ENCODE assay signal across 1 cellular context in the genomic region with DNA sequence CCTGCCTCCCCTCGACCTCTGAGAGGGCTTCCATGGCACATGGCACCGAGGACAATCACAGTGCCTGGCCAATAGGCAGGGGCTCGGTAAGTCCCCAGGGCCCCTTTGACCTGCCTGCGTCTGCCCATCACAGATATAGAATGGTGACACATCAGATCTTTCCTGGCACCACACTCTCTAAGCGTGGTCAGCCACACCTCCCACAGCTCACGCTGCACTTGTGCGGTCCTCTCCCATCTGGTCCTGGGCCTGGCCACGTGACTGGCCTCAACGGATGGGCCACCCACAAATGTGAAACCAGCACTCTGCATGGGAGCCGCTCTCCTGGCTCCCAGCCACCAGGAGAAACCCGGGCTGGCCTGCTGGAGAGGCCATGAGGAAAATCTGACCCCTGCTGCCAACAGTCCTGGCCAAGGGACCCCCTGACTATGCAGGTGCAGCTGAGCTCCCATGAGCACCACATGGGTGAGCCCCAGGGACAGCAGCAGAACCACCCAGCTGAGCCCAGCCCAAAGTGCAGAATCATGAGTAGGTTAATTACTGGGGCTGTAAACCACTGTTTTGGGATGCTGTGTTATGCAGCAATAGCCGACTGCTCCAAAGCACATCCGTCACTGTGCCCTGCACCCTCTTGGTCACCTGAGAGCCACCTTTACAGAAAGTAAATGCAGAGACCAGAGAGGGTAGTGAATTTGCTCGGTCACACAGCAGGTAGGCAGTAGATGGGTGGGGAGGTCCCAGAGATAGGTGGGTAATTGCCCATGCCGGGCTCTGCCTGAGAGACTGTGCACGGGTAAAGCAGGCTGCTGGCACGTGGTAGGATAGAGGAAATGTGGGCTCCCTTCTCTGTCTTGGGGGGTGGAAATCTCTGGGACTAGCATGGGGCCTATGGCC.
TF ChIP-seq lines count a peak whose summit lies in the region.

No MANE protein-coding gene starts in this region.

TF ChIP-seq in K562, 482 proteins besides CTCF, POLR2A, EP300 and RAD21 (continues in another document):
- no peak for TF ChIP-seq SOX6 (IDR thresholded peaks at IDR 0.05)
- no peak for TF ChIP-seq MCM3 (IDR thresholded peaks at IDR 0.05)
- TF ChIP-seq GATA2 (CRISPR knock-in tag; IDR thresholded peaks at IDR 0.05), result no peak
- TF ChIP-seq FUS (optimal IDR thresholded peaks at IDR 0.05; ENCODE audit: low read depth, low read length), result no peak
- TF ChIP-seq, protein P1, sequence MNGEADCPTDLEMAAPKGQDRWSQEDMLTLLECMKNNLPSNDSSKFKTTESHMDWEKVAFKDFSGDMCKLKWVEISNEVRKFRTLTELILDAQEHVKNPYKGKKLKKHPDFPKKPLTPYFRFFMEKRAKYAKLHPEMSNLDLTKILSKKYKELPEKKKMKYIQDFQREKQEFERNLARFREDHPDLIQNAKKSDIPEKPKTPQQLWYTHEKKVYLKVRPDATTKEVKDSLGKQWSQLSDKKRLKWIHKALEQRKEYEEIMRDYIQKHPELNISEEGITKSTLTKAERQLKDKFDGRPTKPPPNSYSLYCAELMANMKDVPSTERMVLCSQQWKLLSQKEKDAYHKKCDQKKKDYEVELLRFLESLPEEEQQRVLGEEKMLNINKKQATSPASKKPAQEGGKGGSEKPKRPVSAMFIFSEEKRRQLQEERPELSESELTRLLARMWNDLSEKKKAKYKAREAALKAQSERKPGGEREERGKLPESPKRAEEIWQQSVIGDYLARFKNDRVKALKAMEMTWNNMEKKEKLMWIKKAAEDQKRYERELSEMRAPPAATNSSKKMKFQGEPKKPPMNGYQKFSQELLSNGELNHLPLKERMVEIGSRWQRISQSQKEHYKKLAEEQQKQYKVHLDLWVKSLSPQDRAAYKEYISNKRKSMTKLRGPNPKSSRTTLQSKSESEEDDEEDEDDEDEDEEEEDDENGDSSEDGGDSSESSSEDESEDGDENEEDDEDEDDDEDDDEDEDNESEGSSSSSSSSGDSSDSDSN (IDR thresholded peaks at IDR 0.05; ENCODE audit: borderline replicate concordance in 1 of 2, low read depth in 2 of 2, low read length in 2 of 2), result no peak
- peak; percentile 46 for TF ChIP-seq L3MBTL2 (IDR thresholded peaks at IDR 0.05)
- TF ChIP-seq MCM2 (IDR thresholded peaks at IDR 0.05; ENCODE audit: low read depth), result no peak
- no peak for TF ChIP-seq PHB2 (IDR thresholded peaks at IDR 0.05; ENCODE audit: low read depth)
- peak; percentile 80 for TF ChIP-seq BHLHE40 (IDR thresholded peaks at IDR 0.05; ENCODE audit: low read length)
- no peak for TF ChIP-seq SMAD1 (IDR thresholded peaks at IDR 0.05; ENCODE audit: low read depth, low read length, partially characterized antibody)
- TF ChIP-seq MAZ (CRISPR knock-in tag; conservative IDR thresholded peaks at IDR 0.05 in 1 of 2, IDR thresholded peaks at IDR 0.05 in 1 of 2), result 0 out of 4 replicates have a peak, but pooled peaks of 1 of the 2 experiments have one; percentile 14
- peak; percentile 85; the same call in 1 of the 2 replicates for TF ChIP-seq BCOR (IDR thresholded peaks at IDR 0.05)
- TF ChIP-seq, protein P2, sequence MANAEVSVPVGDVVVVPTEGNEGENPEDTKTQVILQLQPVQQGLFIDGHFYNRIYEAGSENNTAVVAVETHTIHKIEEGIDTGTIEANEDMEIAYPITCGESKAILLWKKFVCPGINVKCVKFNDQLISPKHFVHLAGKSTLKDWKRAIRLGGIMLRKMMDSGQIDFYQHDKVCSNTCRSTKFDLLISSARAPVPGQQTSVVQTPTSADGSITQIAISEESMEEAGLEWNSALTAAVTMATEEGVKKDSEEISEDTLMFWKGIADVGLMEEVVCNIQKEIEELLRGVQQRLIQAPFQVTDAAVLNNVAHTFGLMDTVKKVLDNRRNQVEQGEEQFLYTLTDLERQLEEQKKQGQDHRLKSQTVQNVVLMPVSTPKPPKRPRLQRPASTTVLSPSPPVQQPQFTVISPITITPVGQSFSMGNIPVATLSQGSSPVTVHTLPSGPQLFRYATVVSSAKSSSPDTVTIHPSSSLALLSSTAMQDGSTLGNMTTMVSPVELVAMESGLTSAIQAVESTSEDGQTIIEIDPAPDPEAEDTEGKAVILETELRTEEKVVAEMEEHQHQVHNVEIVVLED (CRISPR knock-in tag; IDR thresholded peaks at IDR 0.05), result no peak
- TF ChIP-seq MYNN (IDR thresholded peaks at IDR 0.05), result peak; percentile 12; the same call in 1 of the 2 replicates
- TF ChIP-seq MYNN (CRISPR knock-in tag; IDR thresholded peaks at IDR 0.05), result no peak
- TF ChIP-seq CBX3 (IDR thresholded peaks at IDR 0.05; ENCODE audit: borderline replicate concordance in 1 of 2, low read length in 2 of 2), result no peak
- no peak for TF ChIP-seq NCOA1 (IDR thresholded peaks at IDR 0.05; ENCODE audit: low read depth)
- TF ChIP-seq NR0B1 (IDR thresholded peaks at IDR 0.05; ENCODE audit: partially characterized antibody), result no peak
- no peak for TF ChIP-seq ZNF280B (CRISPR knock-in tag; IDR thresholded peaks at IDR 0.05)
- TF ChIP-seq TFE3 (CRISPR knock-in tag; IDR thresholded peaks at IDR 0.05), result peak; percentile 42; the same call in 1 of the 2 replicates
- peak; percentile 55 for TF ChIP-seq CBFA2T2 (conservative IDR thresholded peaks at IDR 0.05)
- peak; percentile 46 for TF ChIP-seq ZFP36 (IDR thresholded peaks at IDR 0.05; ENCODE audit: low read depth, low read length, partially characterized antibody)
- TF ChIP-seq ZNF165 (CRISPR knock-in tag; IDR thresholded peaks at IDR 0.05; ENCODE audit: borderline replicate concordance), result no peak
- no peak for TF ChIP-seq XRCC3 (IDR thresholded peaks at IDR 0.05)
- TF ChIP-seq, protein P3, sequence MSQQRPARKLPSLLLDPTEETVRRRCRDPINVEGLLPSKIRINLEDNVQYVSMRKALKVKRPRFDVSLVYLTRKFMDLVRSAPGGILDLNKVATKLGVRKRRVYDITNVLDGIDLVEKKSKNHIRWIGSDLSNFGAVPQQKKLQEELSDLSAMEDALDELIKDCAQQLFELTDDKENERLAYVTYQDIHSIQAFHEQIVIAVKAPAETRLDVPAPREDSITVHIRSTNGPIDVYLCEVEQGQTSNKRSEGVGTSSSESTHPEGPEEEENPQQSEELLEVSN (IDR thresholded peaks at IDR 0.05; ENCODE audit: borderline replicate concordance in 1 of 2, extremely low read depth in 1 of 2, insufficient read depth in 1 of 2, insufficient read length in 1 of 2, low read depth in 1 of 2, low read length in 1 of 2, poor library complexity in 1 of 2, severe bottlenecking in 1 of 2), result peak in 1 of 2 experiments; percentile 29
- no peak for TF ChIP-seq BRF2 (IDR thresholded peaks at IDR 0.05; ENCODE audit: borderline replicate concordance, insufficient read depth, insufficient read length)
- no peak for TF ChIP-seq FOXK2 (conservative IDR thresholded peaks at IDR 0.05 in 1 of 2, IDR thresholded peaks at IDR 0.05 in 1 of 2; ENCODE audit: low read depth in 2 of 2)
- peak; percentile 81 for TF ChIP-seq MAX (CRISPR knock-in tag; IDR thresholded peaks at IDR 0.05)
- peak; percentile 27; the same call in 1 of the 2 replicates for TF ChIP-seq POLR2G (IDR thresholded peaks at IDR 0.05; ENCODE audit: low read depth, low read length)
- no peak for TF ChIP-seq ZNF184 (CRISPR knock-in tag; IDR thresholded peaks at IDR 0.05)
- 0 out of 2 replicates have a peak, but pooled peaks have one; percentile 21 for TF ChIP-seq MYC (IDR thresholded peaks at IDR 0.05; ENCODE audit: low read depth, low read length)
- TF ChIP-seq MYC (CRISPR knock-in tag; IDR thresholded peaks at IDR 0.05; ENCODE audit: borderline replicate concordance, low read depth), result no peak
- TF ChIP-seq, protein P4, sequence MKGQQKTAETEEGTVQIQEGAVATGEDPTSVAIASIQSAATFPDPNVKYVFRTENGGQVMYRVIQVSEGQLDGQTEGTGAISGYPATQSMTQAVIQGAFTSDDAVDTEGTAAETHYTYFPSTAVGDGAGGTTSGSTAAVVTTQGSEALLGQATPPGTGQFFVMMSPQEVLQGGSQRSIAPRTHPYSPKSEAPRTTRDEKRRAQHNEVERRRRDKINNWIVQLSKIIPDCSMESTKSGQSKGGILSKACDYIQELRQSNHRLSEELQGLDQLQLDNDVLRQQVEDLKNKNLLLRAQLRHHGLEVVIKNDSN (CRISPR knock-in tag; IDR thresholded peaks at IDR 0.05), result peak; percentile 93
- peak; percentile 82 for TF ChIP-seq USF2 (CRISPR knock-in tag; IDR thresholded peaks at IDR 0.05)
- TF ChIP-seq ZBTB1 (CRISPR knock-in tag; IDR thresholded peaks at IDR 0.05; ENCODE audit: borderline replicate concordance, low read depth), result peak; percentile 58; the same call in 1 of the 2 replicates
- TF ChIP-seq KAT2B (IDR thresholded peaks at IDR 0.05; ENCODE audit: low read depth, low read length), result no peak
- TF ChIP-seq SUPT5H (IDR thresholded peaks at IDR 0.05), result no peak
- TF ChIP-seq TOE1 (IDR thresholded peaks at IDR 0.05; ENCODE audit: borderline replicate concordance), result peak; percentile 39; the same call in 1 of the 2 replicates
- no peak for TF ChIP-seq TOE1 (CRISPR knock-in tag; IDR thresholded peaks at IDR 0.05; ENCODE audit: borderline replicate concordance, low read depth)
- no peak for TF ChIP-seq ATF1 (CRISPR knock-in tag; IDR thresholded peaks at IDR 0.05)
- TF ChIP-seq ATF1 (tag; IDR thresholded peaks at IDR 0.05), result no peak
